ENCODE assay signal across 1 cellular context in genomic region chr3:196177567-196177966, GRCh38.
A peak's percentile ranks its signal among the peaks of the same experiment; 100 is the strongest.
TF ChIP-seq lines count a peak whose summit lies in the region.

No MANE protein-coding gene starts in this region.

TF ChIP-seq in K562, 482 proteins besides CTCF, POLR2A, EP300 and RAD21 (continues in another document):
- TF ChIP-seq XRCC5 (IDR thresholded peaks at IDR 0.05; ENCODE audit: low read depth, low read length), result no peak
- TF ChIP-seq NCOA4 (IDR thresholded peaks at IDR 0.05; ENCODE audit: partially characterized antibody), result no peak
- no peak for TF ChIP-seq ELK3 (CRISPR knock-in tag; IDR thresholded peaks at IDR 0.05)
- no peak for TF ChIP-seq PCBP1 (IDR thresholded peaks at IDR 0.05; ENCODE audit: low read depth, low read length, poor library complexity, severe bottlenecking)
- no peak for TF ChIP-seq IRF9 (tag; IDR thresholded peaks at IDR 0.05)
- peak; percentile 73; the same call in 1 of the 2 replicates for TF ChIP-seq L3MBTL2 (IDR thresholded peaks at IDR 0.05)
- no peak for TF ChIP-seq CHCHD3 (CRISPR knock-in tag; IDR thresholded peaks at IDR 0.05)
- TF ChIP-seq POLR2AphosphoS5 (IDR thresholded peaks at IDR 0.05; ENCODE audit: control insufficient read depth, insufficient read depth, low read depth, low read length), result no peak
- TF ChIP-seq KAT2B (IDR thresholded peaks at IDR 0.05; ENCODE audit: low read depth, low read length), result no peak
- no peak for TF ChIP-seq ZBTB49 (CRISPR knock-in tag; IDR thresholded peaks at IDR 0.05; ENCODE audit: borderline replicate concordance)
- TF ChIP-seq CTBP1 (IDR thresholded peaks at IDR 0.05; ENCODE audit: borderline replicate concordance), result no peak
- no peak for TF ChIP-seq MAZ (CRISPR knock-in tag; conservative IDR thresholded peaks at IDR 0.05 in 1 of 2, IDR thresholded peaks at IDR 0.05 in 1 of 2)
- no peak for TF ChIP-seq NFIC (IDR thresholded peaks at IDR 0.05)
- no peak for TF ChIP-seq ZFP36 (IDR thresholded peaks at IDR 0.05; ENCODE audit: low read depth, low read length, partially characterized antibody)
- no peak for TF ChIP-seq AFF4 (CRISPR knock-in tag; IDR thresholded peaks at IDR 0.05)
- TF ChIP-seq MAFK (IDR thresholded peaks at IDR 0.05; ENCODE audit: low read length), result no peak
- no peak for TF ChIP-seq HCFC1 (IDR thresholded peaks at IDR 0.05; ENCODE audit: low read depth, low read length)
- no peak for TF ChIP-seq KLF6 (CRISPR knock-in tag; IDR thresholded peaks at IDR 0.05; ENCODE audit: borderline replicate concordance)
- no peak for TF ChIP-seq ATF7 (IDR thresholded peaks at IDR 0.05)
- TF ChIP-seq TGIF2 (CRISPR knock-in tag; IDR thresholded peaks at IDR 0.05), result no peak
- TF ChIP-seq TRIM28 (IDR thresholded peaks at IDR 0.05), result no peak
- TF ChIP-seq SRSF9 (IDR thresholded peaks at IDR 0.05; ENCODE audit: borderline replicate concordance, low read depth, low read length), result no peak
- no peak for TF ChIP-seq RREB1 (CRISPR knock-in tag; IDR thresholded peaks at IDR 0.05)
- TF ChIP-seq ZBTB9 (CRISPR knock-in tag; IDR thresholded peaks at IDR 0.05), result no peak
- no peak for TF ChIP-seq SAFB (IDR thresholded peaks at IDR 0.05; ENCODE audit: borderline replicate concordance, low read depth, low read length)
- TF ChIP-seq MGA (IDR thresholded peaks at IDR 0.05), result peak; percentile 68
